In the genomic region with DNA sequence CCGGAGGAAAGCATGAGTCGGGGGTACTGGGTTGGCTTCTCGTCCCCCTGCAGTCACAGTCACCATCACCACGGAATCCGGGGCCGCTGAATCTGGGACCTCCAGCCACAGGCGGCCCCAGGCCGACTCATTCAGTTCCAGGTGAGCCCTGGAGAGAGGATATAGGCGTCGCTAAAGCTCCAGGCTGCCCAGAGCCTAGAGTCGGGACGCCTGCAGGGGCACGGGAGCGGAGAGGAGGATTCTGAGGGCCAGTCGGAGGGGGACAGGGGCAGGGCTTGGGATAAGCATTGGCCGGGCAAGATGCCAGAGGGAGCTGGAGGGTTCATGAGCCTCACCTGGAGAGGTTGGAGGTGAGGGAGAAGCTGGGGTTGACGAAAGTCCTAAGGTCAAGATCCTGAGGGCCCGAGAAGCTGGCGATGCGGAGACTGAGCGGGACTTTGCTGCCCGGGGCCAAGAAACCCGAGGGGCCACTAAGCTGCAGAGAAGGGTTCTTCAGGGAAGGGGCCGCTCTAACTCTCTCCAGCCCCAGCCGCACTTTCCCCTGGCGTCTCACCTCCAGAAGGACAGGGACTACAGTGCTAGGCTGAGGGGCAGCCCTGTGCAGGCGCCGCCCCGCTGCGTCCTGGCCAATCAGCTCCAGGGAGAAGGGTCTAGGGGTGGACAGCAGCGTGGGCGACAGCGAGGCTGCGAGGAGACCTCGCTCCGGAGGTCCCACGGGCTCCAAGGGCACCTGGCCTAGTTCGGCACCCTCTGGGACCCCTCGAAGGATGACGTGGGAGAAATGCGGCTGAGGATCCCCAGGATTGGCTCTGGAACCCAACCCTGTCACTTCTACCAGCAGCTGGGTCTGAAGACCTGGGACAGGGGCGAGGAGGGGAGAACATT, we compare ENCODE assay signal across 9 cellular contexts. TPM values are rescaled to one million over a fixed set of nuclear protein-coding genes. Genes with fewer than 3 reads are reported as not detected.
DNase-seq lines count a peak whose midpoint lies in the region; ATAC-seq and TF ChIP-seq lines count a peak whose summit lies in the region.
"Had no signal": no experiment of that assay in that cellular context is flagged by ENCODE, and none has a peak within 500 bp of the region (broad histone marks: within the 10 kb centered on the region; RNA-seq: fewer than 3 reads in every experiment).

No MANE protein-coding gene starts in this region.

- no peaks in the 10 kb centered on the region for H3K9me3 ChIP-seq in heart right ventricle
- H3K9me3 ChIP-seq in osteoblast (ENCODE audit: low read depth, low read length) = no peaks in the 10 kb centered on the region

- no peak overlapping the region for H3K27ac ChIP-seq in heart right ventricle
- H3K27ac ChIP-seq in osteoblast (ENCODE audit: low read depth, low read length) = no peak overlapping the region

- ATAC-seq in heart right ventricle (peak in 3 of 8 donors; percentile 30 to 48 (median 47)), GM19023 (IDR thresholded peaks at IDR 0.05; ENCODE audit: unreplicated experiment) (no peak)

- H3K36me3 ChIP-seq in heart right ventricle (peaks cover 0 to 12% (median 0%) of the 10 kb centered on the region in 9 donors), osteoblast (ENCODE audit: insufficient read depth, low read length) (peaks cover 9% of the 10 kb centered on the region)

- H3K4me2 ChIP-seq in osteoblast (ENCODE audit: insufficient read depth, low read length) = peak overlapping the region; percentile 83

- intact Hi-C loops in heart right ventricle (cut with DNase I) = loop anchor here in 4 of 10 donors (5.0 to 10.0 kb wide), 3 partner anchors 39 to 84 kb away; a partner anchor contains a TSS

- no peak for TF ChIP-seq POLR2A in erythroblast (IDR thresholded peaks at IDR 0.05; ENCODE audit: low read length)

- H3K27me3 ChIP-seq in heart right ventricle (no peaks in the 10 kb centered on the region), osteoblast (ENCODE audit: insufficient read depth, low read length) (no peaks in the 10 kb centered on the region)

- H3K4me3 ChIP-seq in AG10803 (ENCODE audit: low read length) = peak overlapping the region; percentile 39
- peak overlapping the region in 6 of 10 donors; percentile 3 to 43 (median 24) for H3K4me3 ChIP-seq in heart right ventricle
- H3K4me3 ChIP-seq in osteoblast (ENCODE audit: insufficient read depth, low read length) = peak overlapping the region; percentile 65

- DNase-seq in AG10803 (ENCODE audit: low read depth) (no peak), NCI-H82 treated with DMSO at 0.1 percent for 48 hours (lab: John Stamatoyannopoulos, UW; ENCODE audit: unreplicated experiment) (peak; percentile 46), heart right ventricle (no peak), osteoblast (ENCODE audit: insufficient read length, low spot score, missing footprints) (peak; percentile 74), NCI-H2029 treated with DMSO at 0.1 percent for 48 hours (lab: John Stamatoyannopoulos, UW) (no peak), A172 (ENCODE audit: low spot score) (no peak), erythroblast (lab: John Stamatoyannopoulos, UW) (no peak)
- DNase-seq: NCI-H1105 treated with DMSO at 0.1 percent for 48 hours had no signal

- peak overlapping the region; percentile 84 for H2AFZ ChIP-seq in osteoblast (ENCODE audit: low read length)

- no peaks in the 10 kb centered on the region for H3K79me2 ChIP-seq in osteoblast (ENCODE audit: insufficient read depth, low read length)

- H3K4me1 ChIP-seq in heart right ventricle (peaks cover 0 to 26% (median 12%) of the 10 kb centered on the region in 9 donors), osteoblast (ENCODE audit: insufficient read depth, low read length) (peaks cover 4% of the 10 kb centered on the region)

- H4K20me1 ChIP-seq in osteoblast (ENCODE audit: insufficient read depth, low read length) = no peaks in the 10 kb centered on the region

- TF ChIP-seq CTCF in AG10803 (conservative IDR thresholded peaks at IDR 0.05; ENCODE audit: low read length) = no peak
- TF ChIP-seq CTCF in heart right ventricle (IDR thresholded peaks at IDR 0.05) = no peak
- TF ChIP-seq CTCF in osteoblast (IDR thresholded peaks at IDR 0.05; ENCODE audit: extremely low read depth, low read depth, low read length) = no peak

- 56% methylated on average over 42 of the region's 42 CpGs for WGBS in heart right ventricle, 2 donors

RNA-seq across cellular contexts. Expression of a gene that starts 3.7 kb away (rescaled TPM):
- total RNA-seq in heart right ventricle = 1 to 10 TPM in 1 of 10 donors, under 1 TPM in 6, not detected in 3; 0.52 to 1.2 (median 0.72) TPM
- 1 to 10 TPM in 1 of 2 donors, under 1 TPM in 1; 0.36 to 1.9 TPM for polyA plus RNA-seq in heart right ventricle
- 0.59 and 1.4 TPM in 2 replicates for total RNA-seq in osteoblast
- total RNA-seq in A172 (2014; rRNA removed; shearing (Covaris generic)) = 1.1 and 3.0 TPM in 2 replicates

RNA-seq across cellular contexts. Expression of a gene that starts 11.0 kb away (rescaled TPM):
- total RNA-seq in heart right ventricle (10 to 100 TPM in 9 of 10 donors, 1 to 10 TPM in 1; 10.0 to 28.3 (median 20.8) TPM), osteoblast (0.29 and 0.36 TPM in 2 replicates)
- 1 to 10 TPM; 2.2 to 6.6 TPM for polyA plus RNA-seq in heart right ventricle
- 0.60 and 3.2 TPM in 2 replicates for total RNA-seq in A172 (2014; rRNA removed; shearing (Covaris generic))

RNA-seq across cellular contexts. Expression of a gene that starts 26.3 kb away (rescaled TPM):
- 1 to 10 TPM in 8 of 10 donors, under 1 TPM in 2; 0.89 to 4.3 (median 2.6) TPM for total RNA-seq in heart right ventricle
- polyA plus RNA-seq in heart right ventricle = 1 to 10 TPM in 1 of 2 donors, under 1 TPM in 1; 0.97 to 6.1 TPM
- 12.4 and 13.0 TPM in 2 replicates for total RNA-seq in osteoblast
- 3.2 and 6.1 TPM in 2 replicates for total RNA-seq in A172 (2014; rRNA removed; shearing (Covaris generic))

RNA-seq across cellular contexts. Expression of a gene that starts 29.4 kb away (rescaled TPM):
- total RNA-seq in heart right ventricle = 10 to 100 TPM; 22.4 to 43.4 (median 29.5) TPM
- polyA plus RNA-seq in heart right ventricle = 10 to 100 TPM; 26.5 to 44.0 TPM
- 40.1 and 42.0 TPM in 2 replicates for total RNA-seq in osteoblast
- total RNA-seq in A172 (2014; rRNA removed; shearing (Covaris generic)) = 56.0 and 58.8 TPM in 2 replicates

RNA-seq across cellular contexts. Expression of a gene that starts 29.8 kb away (rescaled TPM):
- total RNA-seq in heart right ventricle = 100 to 1,000 TPM in 2 of 10 donors, 10 to 100 TPM in 8; 64.5 to 219 (median 87.9) TPM
- polyA plus RNA-seq in heart right ventricle = 100 to 1,000 TPM in 1 of 2 donors, 10 to 100 TPM in 1; 51.1 to 400 TPM
- 502 and 581 TPM in 2 replicates for total RNA-seq in osteoblast
- 927 and 1,153 TPM in 2 replicates for total RNA-seq in A172 (2014; rRNA removed; shearing (Covaris generic))

Comparison
In these comparisons a context has a peak if more than half of its experiments do, and no peak if none do; other contexts are left out.
1. DNase-seq: peak in NCI-H82 treated with DMSO at 0.1 percent for 48 hours (single experiment) and osteoblast (single experiment); none in AG10803 (single experiment), heart right ventricle (0 of 2), NCI-H2029 treated with DMSO at 0.1 percent for 48 hours (single experiment), A172 (single experiment) and erythroblast (0 of 2).
2. Peak in every context shown above with its lines, with median percentiles within 50 percentile points of each other: H3K4me3 ChIP-seq.